ENCODE assay signal across 10 cellular contexts in genomic region chr2:26882220-26882619, GRCh38. TPM values are rescaled to one million over a fixed set of nuclear protein-coding genes. Genes with fewer than 3 reads are reported as not detected.
DNase-seq lines count a peak whose midpoint lies in the region; TF ChIP-seq lines count a peak whose summit lies in the region.
"Not testable (repeated sequence)": the region's sequence is repeated elsewhere in the genome, so short reads cannot be mapped to it uniquely, and the experiment has no call there.
"Had no signal": no experiment of that assay in that cellular context is flagged by ENCODE, and none has a peak within 500 bp of the region (broad histone marks: within the 10 kb centered on the region; RNA-seq: fewer than 3 reads in every experiment).

No MANE protein-coding gene starts in this region.

- H3K27ac ChIP-seq in neuronal stem cell (replicated peaks; ENCODE audit: low read length), result not testable (repeated sequence)

- peaks cover 13% of the 10 kb centered on the region for H3K79me1 ChIP-seq in neuronal stem cell (ENCODE audit: low read depth, low read length)

- peak overlapping the region; percentile 17 for H3K9ac ChIP-seq in neuronal stem cell (ENCODE audit: low read depth, low read length, poor library complexity)

- not testable (repeated sequence) for H3K27me3 Mint-ChIP-seq in endothelial cell (ENCODE audit: unreplicated experiment); type B pancreatic cell

- not testable (repeated sequence) for H3K4me1 ChIP-seq in neuronal stem cell (ENCODE audit: control insufficient read depth in 2 of 2, insufficient read depth in 1 of 2, low read depth in 1 of 2, low read length in 2 of 2)

- TF ChIP-seq CTCF in endothelial cell (IDR thresholded peaks at IDR 0.05; ENCODE audit: unreplicated experiment); type B pancreatic cell (conservative IDR thresholded peaks at IDR 0.05): not testable (repeated sequence)

- H3K36me3 ChIP-seq in neuronal stem cell (replicated peaks in 1 of 2; ENCODE audit: control insufficient read depth in 2 of 2, insufficient read depth in 2 of 2, low read length in 2 of 2), result peaks cover 22 to 88% of the 10 kb centered on the region in 2 donors

- H2AFZ ChIP-seq in neuronal stem cell (ENCODE audit: low read length), result not testable (repeated sequence)

- not testable (repeated sequence) for H3K9me3 Mint-ChIP-seq in endothelial cell (ENCODE audit: unreplicated experiment); type B pancreatic cell

- H3K36me3 Mint-ChIP-seq in endothelial cell (ENCODE audit: low read depth, unreplicated experiment); type B pancreatic cell: not testable (repeated sequence)

- H3K4ac ChIP-seq in neuronal stem cell (ENCODE audit: low read length), result not testable (repeated sequence)

- H3K4me2 ChIP-seq in neuronal stem cell (ENCODE audit: insufficient read depth, low read length, poor library complexity, severe bottlenecking), result not testable (repeated sequence)

- H4K91ac ChIP-seq in neuronal stem cell (ENCODE audit: low read depth, low read length, poor library complexity), result not testable (repeated sequence)

- not testable (repeated sequence) for H3K18ac ChIP-seq in neuronal stem cell (ENCODE audit: low read length)

- H3K4me3 Mint-ChIP-seq in endothelial cell (ENCODE audit: unreplicated experiment), result peak overlapping the region; percentile 56
- H3K4me3 Mint-ChIP-seq in type B pancreatic cell, result not testable (repeated sequence)

- H2BK5ac ChIP-seq in neuronal stem cell (ENCODE audit: low read length), result not testable (repeated sequence)

- H2BK12ac ChIP-seq in neuronal stem cell (ENCODE audit: low read length), result not testable (repeated sequence)

- H3K14ac ChIP-seq in neuronal stem cell (ENCODE audit: low read length), result not testable (repeated sequence)

- not testable (repeated sequence) for H3K27me3 ChIP-seq in neuronal stem cell (ENCODE audit: control insufficient read depth in 3 of 3, insufficient read depth in 3 of 3, low read depth in 1 of 3, low read length in 3 of 3)

- not testable (repeated sequence) for DNase-seq in endothelial cell (ENCODE audit: low spot score); neuronal stem cell (ENCODE audit: low spot score)
- DNase-seq in islet precursor cell, result peak; percentile 26
- DNase-seq in type B pancreatic cell (ENCODE audit: extremely low spot score, unreplicated experiment), result peak; percentile 39

- WGBS in neuronal stem cell (ENCODE audit: extremely low coverage in 2 of 2, insufficient read length in 2 of 2, insufficient replicate concordance in 1 of 2), 2 donors, result no CpG with 5 or more reads among the region's 3 CpGs

- not testable (repeated sequence) for H3K23ac ChIP-seq in neuronal stem cell (ENCODE audit: low read depth, low read length, poor library complexity)

- not testable (repeated sequence) for H3K27ac Mint-ChIP-seq in endothelial cell (ENCODE audit: unreplicated experiment); type B pancreatic cell

- not testable (repeated sequence) for H2AK5ac ChIP-seq in neuronal stem cell (ENCODE audit: low read depth, low read length)

- not testable (repeated sequence) for H4K8ac ChIP-seq in neuronal stem cell (ENCODE audit: low read depth, low read length)

- not testable (repeated sequence) for H3K4me3 ChIP-seq in neuronal stem cell (ENCODE audit: low read length in 2 of 2)

- not testable (repeated sequence) for H2BK15ac ChIP-seq in neuronal stem cell (ENCODE audit: low read length)

- H3K9me3 ChIP-seq in neuronal stem cell (replicated peaks in 1 of 2; ENCODE audit: control insufficient read depth in 2 of 2, insufficient read depth in 1 of 2, low read depth in 1 of 2, low read length in 2 of 2), result not testable (repeated sequence)

- not testable (repeated sequence) for H2BK120ac ChIP-seq in neuronal stem cell (ENCODE audit: low read depth, low read length)

- H3K4me1 Mint-ChIP-seq in endothelial cell (ENCODE audit: unreplicated experiment), result peaks cover 24% of the 10 kb centered on the region
- H3K4me1 Mint-ChIP-seq in type B pancreatic cell (ENCODE audit: unreplicated experiment), result not testable (repeated sequence)

RNA-seq across cellular contexts. Expression of gene DPYSL5, which starts 34.3 kb away (rescaled TPM):
- 0.23 TPM for total RNA-seq in endothelial cell (ENCODE audit: unreplicated experiment)
- polyA plus RNA-seq in neuronal stem cell (2013, experiment 1 of 2), result 77.1 TPM
- 77.6 TPM for polyA plus RNA-seq in neuronal stem cell (2013, experiment 2 of 2)
- total RNA-seq in type B pancreatic cell (ENCODE audit: low replicate concordance), result 8.5 and 51.1 TPM in 2 replicates
- total RNA-seq: CD4-positive, alpha-beta memory T cell; CD4-positive, CD25-positive, alpha-beta regulatory T cell; CD8-positive, alpha-beta memory T cell; GM12878 had no signal
- polyA plus RNA-seq: AG04450; CD14-positive monocyte; CD4-positive, alpha-beta memory T cell; CD4-positive, CD25-positive, alpha-beta regulatory T cell; CD8-positive, alpha-beta memory T cell; GM12878 had no signal
